16 cellular contexts compared by ENCODE assay signal in genomic region chr16:87163637-87164036, GRCh38.
"Had no signal": no experiment of that assay in that cellular context is flagged by ENCODE, and none has a peak within 500 bp of the region (broad histone marks: within the 10 kb centered on the region; RNA-seq: fewer than 3 reads in every experiment).

No MANE protein-coding gene starts in this region.

- H3K9me3 ChIP-seq: ascending aorta, esophagus squamous epithelium, mucosa of descending colon, right atrium auricular region had no signal

- H3K4me3 ChIP-seq: ascending aorta, esophagus squamous epithelium, mucosa of descending colon, right atrium auricular region had no signal

- H3K4me3 Mint-ChIP-seq: activated CD8-positive, alpha-beta memory T cell treated with anti-CD3 and anti-CD28 coated beads, Interleukin-2, amount 10 ng/mL, durations not matched to agents 7 days and 5 days; activated naive CD8-positive, alpha-beta T cell treated with anti-CD3 and anti-CD28 coated beads, Interleukin-2, amount 10 ng/mL, durations not matched to agents 7 days and 5 days; activated T-cell treated with anti-CD3 and anti-CD28 coated beads, Interleukin-2, amount 50 U/mL, for 24 hours; naive thymus-derived CD8-positive, alpha-beta T cell; stimulated activated memory B cell treated with anti-CD40 and anti-IgM and Interleukin-4, amounts not matched to agents 10 μg/mL and 1 μg/mL and 100 μg/mL, for 72 hours; T-helper 17 cell; type B pancreatic cell had no signal

- H3K27me3 ChIP-seq: ascending aorta, right atrium auricular region had no signal

- DNase-seq: activated CD8-positive, alpha-beta memory T cell treated with anti-CD3 and anti-CD28 coated beads, Interleukin-2, amount 10 ng/mL, durations not matched to agents 7 days and 5 days; activated effector memory CD4-positive, alpha-beta T cell treated with Interleukin-2 at 50 U/mL for 16 hours; activated naive CD8-positive, alpha-beta T cell treated with anti-CD3 and anti-CD28 coated beads, Interleukin-2, amount 10 ng/mL, durations not matched to agents 7 days and 5 days; activated T-cell treated with anti-CD3 and anti-CD28 coated beads, Interleukin-2, amount 50 U/mL, for 24 hours; esophagus squamous epithelium; foreskin fibroblast; glutamatergic neuron; mucosa of descending colon; small intestine; T-helper 17 cell had no signal

- H3K27me3 Mint-ChIP-seq: activated T-cell treated with anti-CD3 and anti-CD28 coated beads, Interleukin-2, amount 50 U/mL, for 24 hours; stimulated activated memory B cell treated with anti-CD40 and anti-IgM and Interleukin-4, amounts not matched to agents 10 μg/mL and 1 μg/mL and 100 μg/mL, for 72 hours had no signal

- ATAC-seq: activated CD4-positive, CD25-positive, alpha-beta regulatory T cell treated with anti-CD3 and anti-CD28 coated beads, Interleukin-2, amount 50 U/mL, for 24 hours; activated CD8-positive, alpha-beta memory T cell treated with anti-CD3 and anti-CD28 coated beads, Interleukin-2, amount 10 ng/mL, durations not matched to agents 7 days and 5 days; mucosa of descending colon; naive thymus-derived CD8-positive, alpha-beta T cell; stimulated activated memory B cell treated with anti-CD40 and anti-IgM and Interleukin-4, amounts not matched to agents 10 μg/mL and 1 μg/mL and 100 μg/mL, for 72 hours; T-helper 17 cell had no signal

- H3K4me1 ChIP-seq: ascending aorta, esophagus squamous epithelium, right atrium auricular region had no signal

- H3K27ac ChIP-seq: ascending aorta, esophagus squamous epithelium, right atrium auricular region had no signal

- H3K36me3 ChIP-seq: ascending aorta, esophagus squamous epithelium, right atrium auricular region had no signal

- H3K4me1 Mint-ChIP-seq: stimulated activated memory B cell treated with anti-CD40 and anti-IgM and Interleukin-4, amounts not matched to agents 10 μg/mL and 1 μg/mL and 100 μg/mL, for 72 hours; T-helper 17 cell had no signal

- H3K36me3 Mint-ChIP-seq: naive thymus-derived CD8-positive, alpha-beta T cell; stimulated activated memory B cell treated with anti-CD40 and anti-IgM and Interleukin-4, amounts not matched to agents 10 μg/mL and 1 μg/mL and 100 μg/mL, for 72 hours had no signal

- H3K27ac Mint-ChIP-seq: activated CD8-positive, alpha-beta memory T cell treated with anti-CD3 and anti-CD28 coated beads, Interleukin-2, amount 10 ng/mL, durations not matched to agents 7 days and 5 days; activated naive CD8-positive, alpha-beta T cell treated with anti-CD3 and anti-CD28 coated beads, Interleukin-2, amount 10 ng/mL, durations not matched to agents 7 days and 5 days; activated T-cell treated with anti-CD3 and anti-CD28 coated beads, Interleukin-2, amount 50 U/mL, for 24 hours; naive thymus-derived CD8-positive, alpha-beta T cell; stimulated activated memory B cell treated with anti-CD40 and anti-IgM and Interleukin-4, amounts not matched to agents 10 μg/mL and 1 μg/mL and 100 μg/mL, for 72 hours; T-helper 17 cell; type B pancreatic cell had no signal
